ENCODE assay signal across 8 cellular contexts in the genomic region with DNA sequence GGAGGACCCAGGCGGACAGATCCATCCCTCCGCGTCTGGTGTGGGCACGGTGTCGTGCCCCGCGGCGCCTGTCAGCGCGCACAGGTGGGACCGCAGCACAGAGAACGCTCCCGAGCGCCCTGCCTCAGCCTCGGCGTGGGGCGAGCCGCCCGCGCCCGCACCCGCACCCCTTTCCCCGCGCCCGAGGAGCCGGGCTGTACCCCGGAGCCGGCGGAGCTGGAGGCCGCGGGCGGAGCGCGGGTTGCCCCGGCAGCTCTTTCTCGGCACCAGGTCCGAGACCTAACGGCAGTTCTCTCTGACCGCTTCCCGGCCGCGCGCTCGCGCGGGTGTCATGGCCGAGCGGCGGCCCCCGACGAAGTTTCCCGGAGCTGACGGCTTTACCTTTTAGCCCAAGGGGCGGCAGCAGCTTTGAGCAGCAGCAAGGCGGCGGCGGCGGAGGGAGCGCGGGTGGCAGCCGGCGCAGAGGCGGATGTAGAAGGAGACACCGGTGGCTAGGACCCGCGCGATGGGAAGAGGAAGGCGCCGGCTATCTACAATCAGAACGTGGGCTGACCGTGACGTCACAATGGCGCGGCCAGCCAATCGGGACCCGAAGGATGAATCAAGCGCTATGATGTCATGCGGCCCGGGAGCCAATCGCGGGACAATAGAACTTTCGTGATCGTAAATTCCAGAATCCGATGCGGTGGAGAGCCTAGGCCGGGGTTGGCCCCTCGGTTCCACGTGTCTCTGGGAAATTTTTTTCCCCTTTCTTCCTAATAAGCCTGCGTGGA. TPM values are rescaled to one million over a fixed set of nuclear protein-coding genes. Genes with fewer than 3 reads are reported as not detected.
DNase-seq lines count a peak whose midpoint lies in the region; ATAC-seq, FAIRE-seq and TF ChIP-seq lines count a peak whose summit lies in the region.

A gene with protein sequence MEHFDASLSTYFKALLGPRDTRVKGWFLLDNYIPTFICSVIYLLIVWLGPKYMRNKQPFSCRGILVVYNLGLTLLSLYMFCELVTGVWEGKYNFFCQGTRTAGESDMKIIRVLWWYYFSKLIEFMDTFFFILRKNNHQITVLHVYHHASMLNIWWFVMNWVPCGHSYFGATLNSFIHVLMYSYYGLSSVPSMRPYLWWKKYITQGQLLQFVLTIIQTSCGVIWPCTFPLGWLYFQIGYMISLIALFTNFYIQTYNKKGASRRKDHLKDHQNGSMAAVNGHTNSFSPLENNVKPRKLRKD (minus strand): TSS at position 515 of the 773 bp plus-strand sequence. CDS start 53,251 bp downstream, outside the sequence.

- TF ChIP-seq EP300 in H1 (IDR thresholded peaks at IDR 0.05; ENCODE audit: borderline replicate concordance in 1 of 2, low read depth in 2 of 2, low read length in 2 of 2), result no peak

- H3K9me3 ChIP-seq in CD8-positive, alpha-beta T cell (ENCODE audit: low read length), result no peaks in the 10 kb centered on the region
- no peaks in the 10 kb centered on the region for H3K9me3 ChIP-seq in H1 (ENCODE audit: insufficient read depth in 2 of 2, low read depth in 1 of 2, low read length in 1 of 2)

- H3K18ac ChIP-seq in H1 (ENCODE audit: extremely low read depth, low read length), result peak within 1 kb of the TSS; percentile 48

- peak within 1 kb of the TSS; percentile 80 for H3K27ac ChIP-seq in CD8-positive, alpha-beta T cell (ENCODE audit: low read depth, low read length)
- peak within 1 kb of the TSS; percentile 59; the same call in 1 of the 2 replicates for H3K27ac ChIP-seq in H1 (ENCODE audit: low read depth, low read length)

- H3K4me3 Mint-ChIP-seq in CD8-positive, alpha-beta T cell, result peak within 1 kb of the TSS; percentile 96

- no peaks in the 10 kb centered on the region for H3K9me3 Mint-ChIP-seq in CD8-positive, alpha-beta T cell

- ATAC-seq in CD8-positive, alpha-beta T cell, result peak; percentile 76
- peak; percentile 26 for ATAC-seq in GM19468 (IDR thresholded peaks at IDR 0.05; ENCODE audit: extremely low read depth, unreplicated experiment)

- peak within 1 kb of the TSS; percentile 52 to 77 (median 68) for H3K9ac ChIP-seq in H1 (replicated peaks in 1 of 4; ENCODE audit: extremely low read depth in 1 of 4, low read depth in 3 of 4, low read length in 3 of 4)

- H3K23me2 ChIP-seq in H1 (ENCODE audit: low read depth, low read length), result peaks cover 5% of the 10 kb centered on the region; the same call in 1 of the 2 replicates

- peaks cover 16% of the 10 kb centered on the region for H3K36me3 Mint-ChIP-seq in CD8-positive, alpha-beta T cell

- peak; percentile 82 to 96 (median 91) for DNase-seq in CD8-positive, alpha-beta T cell
- peak; percentile 82 for DNase-seq in HS-5 (ENCODE audit: low read depth)
- DNase-seq in NOMO-1 (lab: John Stamatoyannopoulos, UW; ENCODE audit: unreplicated experiment in 2 of 2), result peak; percentile 91 to 92
- DNase-seq in activated CD8-positive, alpha-beta memory T cell treated with anti-CD3 and anti-CD28 coated beads for 4 hours (ENCODE audit: low read depth in 2 of 2), result peak; percentile 92 to 95
- peak; percentile 73 to 97 for DNase-seq in H1 (ENCODE audit: low read depth in 1 of 2, low spot score in 2 of 2)
- peak; percentile 100 for DNase-seq in mesenteric fat pad (ENCODE audit: low spot score)
- DNase-seq in stimulated activated CD8-positive, alpha-beta memory T cell treated with anti-CD3 and anti-CD28 coated beads, Interleukin-15, amount 100 ng/mL, for 24 hours (ENCODE audit: low read depth), result peak; percentile 87

- peak within 1 kb of the TSS; percentile 78 for H3K56ac ChIP-seq in H1 (replicated peaks; ENCODE audit: insufficient read length, low read depth, low read length)

- FAIRE-seq in H1 (lab: Jason Lieb, UNC), result no peak

- H2BK5ac ChIP-seq in H1 (ENCODE audit: low read depth, low read length), result peak within 1 kb of the TSS; percentile 68; the same call in 1 of the 2 replicates

- WGBS in H1 (ENCODE audit: extremely low coverage in 1 of 2, insufficient coverage in 1 of 2, insufficient read length in 1 of 2, insufficient replicate concordance in 2 of 2, low coverage in 1 of 2, low lambda C conversion rate in 2 of 2, missing lambda C conversion rate in 1 of 2), 2 experiments, result 1% methylated on average over 50 of the region's 89 CpGs; no CpG with 5 or more reads in 1 of the 2 experiments

- peak within 1 kb of the TSS; percentile 85 to 94 for H3K4me2 ChIP-seq in H1 (ENCODE audit: insufficient read depth in 1 of 2, low read depth in 2 of 2, low read length in 2 of 2)

- CTCF ChIA-PET in CD8-positive, alpha-beta T cell (lab: Charles Lee), result interaction anchor here (0.8 to 3.2 kb wide), 9 partner anchors 12 to 62 kb away, joined by 3 to 22 read pairs (median 5); no protein-coding TSS in a partner anchor
- CTCF ChIA-PET in H1 (lab: Charles Lee; ENCODE audit: partially characterized antibody), result interaction anchor here (1.2 to 1.6 kb wide), 2 partner anchors 11 to 176 kb away, joined by 4 to 5 read pairs; no protein-coding TSS in a partner anchor

- H3K27me3 ChIP-seq in CD8-positive, alpha-beta T cell (ENCODE audit: insufficient read depth, low read length), result no peaks in the 10 kb centered on the region
- peaks cover 0 to 11% (median 7%) of the 10 kb centered on the region in 4 experiments; a peak in 4 of 7 replicates for H3K27me3 ChIP-seq in H1 (replicated peaks in 1 of 4; ENCODE audit: control insufficient read depth in 3 of 4, extremely low read depth in 1 of 4, insufficient read depth in 3 of 4, low read length in 3 of 4)

- TF ChIP-seq RAD21 in H1 (IDR thresholded peaks at IDR 0.05 in 1 of 2, conservative IDR thresholded peaks at IDR 0.05 in 1 of 2; ENCODE audit: low read depth in 2 of 2, low read length in 2 of 2), result no peak

- H2AFZ ChIP-seq in H1 (ENCODE audit: low read length), result peak within 1 kb of the TSS; percentile 31; the same call in 1 of the 2 replicates

- H4K20me1 ChIP-seq in H1 (replicated peaks in 1 of 2; ENCODE audit: control insufficient read depth in 1 of 2, insufficient read depth in 2 of 2, low read length in 2 of 2), result peaks cover 20 to 30% of the 10 kb centered on the region in 2 experiments

- peaks cover 5% of the 10 kb centered on the region for H3K79me1 ChIP-seq in H1 (ENCODE audit: low read depth, low read length)

- POLR2A ChIA-PET in CD8-positive, alpha-beta T cell (lab: Charles Lee), result interaction anchor here (0.6 to 4.0 kb wide), 15 partner anchors 9 to 353 kb away, joined by 3 to 57 read pairs (median 4); a partner anchor contains a TSS
- POLR2A ChIA-PET in H1 (lab: Charles Lee; ENCODE audit: partially characterized antibody), result interaction anchor here (1.2 to 8.2 kb wide), 4 partner anchors 8 to 20 kb away, joined by 3 to 49 read pairs (median 8); no protein-coding TSS in a partner anchor

- H4K5ac ChIP-seq in H1 (ENCODE audit: insufficient read length, low read depth, low read length), result peak within 1 kb of the TSS; percentile 53

- H3K4me3 ChIP-seq in CD8-positive, alpha-beta T cell (ENCODE audit: low read depth, low read length), result peak within 1 kb of the TSS; percentile 83
- peak within 1 kb of the TSS; percentile 66 to 86 (median 83) for H3K4me3 ChIP-seq in H1 (ENCODE audit: extremely low read depth in 1 of 4, insufficient read depth in 2 of 4, low read depth in 3 of 4, low read length in 4 of 4)

- peak within 1 kb of the TSS; percentile 96 for H3K27ac Mint-ChIP-seq in CD8-positive, alpha-beta T cell

- H3K4me1 ChIP-seq in CD8-positive, alpha-beta T cell (ENCODE audit: insufficient read depth, low read length), result peaks cover 38% of the 10 kb centered on the region
- H3K4me1 ChIP-seq in H1 (replicated peaks in 1 of 4; ENCODE audit: control insufficient read depth in 3 of 4, insufficient read depth in 4 of 4, low read length in 3 of 4), result peaks cover 0 to 9% (median 4%) of the 10 kb centered on the region in 4 experiments; a peak in 5 of 7 replicates

- no peak within 1 kb of the TSS for H2BK20ac ChIP-seq in H1 (ENCODE audit: low read length)

- H3K4ac ChIP-seq in H1 (replicated peaks; ENCODE audit: insufficient read length, low read depth, low read length), result peak within 1 kb of the TSS; percentile 25

- H2BK15ac ChIP-seq in H1 (ENCODE audit: low read length), result peak within 1 kb of the TSS; percentile 61; the same call in 1 of the 2 replicates

- H3K79me2 ChIP-seq in H1 (ENCODE audit: control insufficient read depth in 1 of 2, insufficient read depth in 2 of 2, low read length in 2 of 2), result peaks cover 39 to 44% of the 10 kb centered on the region in 2 experiments

- no peak within 1 kb of the TSS for H2BK120ac ChIP-seq in H1 (replicated peaks; ENCODE audit: low read depth, low read length)

- H3K14ac ChIP-seq in H1 (ENCODE audit: insufficient read length), result no peak within 1 kb of the TSS

- H4K8ac ChIP-seq in H1 (ENCODE audit: extremely low read depth, insufficient read depth, low read length), result peak within 1 kb of the TSS; percentile 94

- no peak within 1 kb of the TSS for H2AK5ac ChIP-seq in H1 (ENCODE audit: low read depth, low read length)

- H2BK12ac ChIP-seq in H1 (ENCODE audit: low read depth, low read length), result peak within 1 kb of the TSS; percentile 55; the same call in 1 of the 2 replicates

- no peaks in the 10 kb centered on the region for H3K36me3 ChIP-seq in CD8-positive, alpha-beta T cell (ENCODE audit: insufficient read depth, low read length)
- no peaks in the 10 kb centered on the region for H3K36me3 ChIP-seq in H1 (ENCODE audit: control insufficient read depth in 2 of 4, insufficient read depth in 4 of 4, low read length in 3 of 4)

- no peak within 1 kb of the TSS for H4K91ac ChIP-seq in H1 (replicated peaks; ENCODE audit: insufficient read length, low read length)

- no peak for TF ChIP-seq CTCF in CD8-positive, alpha-beta T cell (IDR thresholded peaks at IDR 0.05)
- no peak for TF ChIP-seq CTCF in H1 (IDR thresholded peaks at IDR 0.05; ENCODE audit: control extremely low read depth in 1 of 3, insufficient read depth in 1 of 3, low read depth in 1 of 3, low read length in 3 of 3)

- TF ChIP-seq POLR2A in H1 (IDR thresholded peaks at IDR 0.05; ENCODE audit: control extremely low read depth in 1 of 2, low read depth in 2 of 2, low read length in 2 of 2), result peak in 1 of 2 experiments; percentile 60; a peak in 1 of 3 replicates

- no peaks in the 10 kb centered on the region for H3K27me3 Mint-ChIP-seq in CD8-positive, alpha-beta T cell (ENCODE audit: low read depth)

- H3K4me1 Mint-ChIP-seq in CD8-positive, alpha-beta T cell (ENCODE audit: low read depth), result peaks cover 47% of the 10 kb centered on the region

- intact Hi-C loops in CD8-positive, alpha-beta T cell (cut with DNase I, micrococcal nuclease), result loop anchor here (1.0 to 5.0 kb wide), 12 partner anchors 10 to 351 kb away; a partner anchor contains a TSS

- no peak within 1 kb of the TSS for H3K23ac ChIP-seq in H1 (ENCODE audit: insufficient read length)

RNA-seq across cellular contexts. Expression of the gene that starts here (rescaled TPM):
- 10 to 100 TPM; 79.1 to 82.7 TPM for total RNA-seq in CD8-positive, alpha-beta T cell
- total RNA-seq in H1 (2021; fragmentation: NEBNext Ultra II Directional; extraction: Animal tissue kit (Norgen Biotek cat#: 25700)), result 151 and 156 TPM in 2 replicates
- 71.4 and 113 TPM in 2 replicates for polyA plus RNA-seq in H1 (2011; rRNA removed)
- polyA plus RNA-seq in H1 (2011; cell fraction: cytosol; rRNA removed), result 101 TPM
- 84.6 TPM for polyA plus RNA-seq in H1 (2011; cell fraction: nucleus; rRNA removed)
- polyA plus RNA-seq in H1 (2012, experiment 1 of 2), result 96.7 to 148 TPM (median 111 TPM) in 4 replicates
- 32.9 TPM for polyA plus RNA-seq in H1 (2012, experiment 2 of 2)
- polyA plus RNA-seq in H1 (2013, experiment 1 of 2), result 225 TPM
- polyA plus RNA-seq in H1 (2013, experiment 2 of 2), result 246 TPM
- 246 and 269 TPM in 2 replicates for polyA minus RNA-seq in H1 (2011; rRNA and poly(A)+ RNA removed)
- 124 TPM for polyA minus RNA-seq in H1 (2011; cell fraction: cytosol; rRNA and poly(A)+ RNA removed)
- 98.0 TPM for polyA minus RNA-seq in H1 (2011; cell fraction: nucleus; rRNA and poly(A)+ RNA removed)
- total RNA-seq in mesenteric fat pad, result 392 TPM

Comparison
In these comparisons a context has a peak if more than half of its experiments do, and no peak if none do; other contexts are left out.
1. Peak in every context shown above with its lines: DNase-seq, ATAC-seq, H3K4me3 ChIP-seq and H3K27ac ChIP-seq.